Comparison of ENCODE assay signal across 11 cellular contexts in the genomic region with DNA sequence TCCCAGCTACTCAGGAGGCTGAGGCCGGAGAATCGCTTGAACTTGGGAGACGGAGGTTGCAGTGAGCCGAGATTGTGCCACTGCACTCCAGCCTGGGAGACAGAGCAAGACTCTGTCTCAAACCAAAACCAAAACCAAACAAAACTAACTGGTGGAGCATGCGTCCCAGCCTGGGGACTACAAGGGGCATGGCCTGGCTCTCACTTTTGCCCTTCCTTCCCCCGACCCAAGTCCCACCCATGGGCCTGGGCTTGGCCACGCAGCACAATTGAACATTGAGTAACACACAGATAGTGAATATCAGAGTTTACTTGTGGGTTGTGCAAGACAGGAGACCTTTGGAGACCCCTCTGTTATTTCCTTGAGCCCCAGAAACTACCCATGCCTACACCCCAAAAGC. TPM values are rescaled to one million over a fixed set of nuclear protein-coding genes. Genes with fewer than 3 reads are reported as not detected.
"Had no signal": no experiment of that assay in that cellular context is flagged by ENCODE, and none has a peak within 500 bp of the region (broad histone marks: within the 10 kb centered on the region; RNA-seq: fewer than 3 reads in every experiment).

No MANE protein-coding gene starts in this region.

- H3K27ac ChIP-seq: GM23248, HL-60 had no signal

- ATAC-seq: HCT116, K562 had no signal

- H3K27ac Mint-ChIP-seq: HFFc6 had no signal

- H3K9me3 Mint-ChIP-seq: HFFc6 had no signal

- DNase-seq: GM23248, GOT3, H7, HFFc6, IMR-90 had no signal

- H3K36me3 ChIP-seq: HAP-1 had no signal

- H3K4me3 Mint-ChIP-seq: HFFc6 had no signal

- H3K9ac ChIP-seq: GM23248 had no signal

- H3K4me3 ChIP-seq: GM23248, HAP-1, K562 had no signal

- H3K9me3 ChIP-seq: HAP-1 had no signal

- H3K4me1 ChIP-seq: HAP-1 had no signal

- H2AFZ ChIP-seq: GM23248 had no signal

- FAIRE-seq: K562 had no signal

RNA-seq across cellular contexts. Expression of a gene that starts 13.2 kb away (rescaled TPM):
- total RNA-seq: H7, HFFc6, HT1080, IMR-90, K562 had no signal

RNA-seq across cellular contexts. Expression of a gene that starts 25.5 kb away (rescaled TPM):
- total RNA-seq: GM23248, H4, H7, HFFc6, HT1080, IMR-90, K562 had no signal
- polyA plus RNA-seq: GM23248, IMR-90, K562 had no signal

RNA-seq across cellular contexts. Expression of a gene that starts 29.8 kb away (rescaled TPM):
- total RNA-seq: GM23248, HT1080 had no signal
